In genomic region chr6:27864906-27865883, GRCh38 we compare ENCODE assay signal across 8 cellular contexts. TPM values are rescaled to one million over a fixed set of nuclear protein-coding genes. Genes with fewer than 3 reads are reported as not detected.
DNase-seq lines count a peak whose midpoint lies in the region; ATAC-seq and TF ChIP-seq lines count a peak whose summit lies in the region.

No MANE protein-coding gene starts in this region.

- peaks cover 15 to 18% of the 10 kb centered on the region in 2 donors for H3K36me3 Mint-ChIP-seq in activated naive CD4-positive, alpha-beta T cell treated with anti-CD3 and anti-CD28 coated beads, Interleukin-2, amount 50 U/mL, for 72 hours
- H3K36me3 Mint-ChIP-seq in glutamatergic neuron (ENCODE audit: unreplicated experiment) (peaks cover 5% of the 10 kb centered on the region), osteocyte (ENCODE audit: unreplicated experiment) (no peaks in the 10 kb centered on the region)

- H3K4me3 ChIP-seq in aorta (ENCODE audit: low read length in 2 of 2) = peak overlapping the region; percentile 55 to 94

- H3K4me1 Mint-ChIP-seq in glutamatergic neuron (ENCODE audit: low read depth, unreplicated experiment) (no peaks in the 10 kb centered on the region), osteocyte (ENCODE audit: unreplicated experiment) (peaks cover 18% of the 10 kb centered on the region)

- peaks cover 0 to 4% of the 10 kb centered on the region in 2 donors for H3K9me3 Mint-ChIP-seq in activated naive CD4-positive, alpha-beta T cell treated with anti-CD3 and anti-CD28 coated beads, Interleukin-2, amount 50 U/mL, for 72 hours
- H3K9me3 Mint-ChIP-seq in glutamatergic neuron (ENCODE audit: unreplicated experiment) (peaks cover 5% of the 10 kb centered on the region), osteocyte (ENCODE audit: unreplicated experiment) (peaks cover 5% of the 10 kb centered on the region)

- peak overlapping the region; percentile 96 for H3K4me3 Mint-ChIP-seq in glutamatergic neuron (ENCODE audit: unreplicated experiment)
- peak overlapping the region; percentile 84 for H3K4me3 Mint-ChIP-seq in osteocyte (ENCODE audit: unreplicated experiment)

- H3K4me1 ChIP-seq in aorta (ENCODE audit: control insufficient read depth in 1 of 2, insufficient read depth in 2 of 2, low read length in 2 of 2) = no peaks in the 10 kb centered on the region

- peak; percentile 89 for DNase-seq in GM10248 (ENCODE audit: extremely low spot score)
- DNase-seq in MV-4-11 (lab: John Stamatoyannopoulos, UW) = peak; percentile 99
- peak; percentile 89 for DNase-seq in SK-MEL-5 (ENCODE audit: low read depth, low spot score)
- DNase-seq in activated naive CD4-positive, alpha-beta T cell treated with anti-CD3 and anti-CD28 coated beads, Interleukin-2, amount 50 U/mL, for 72 hours (ENCODE audit: low spot score in 2 of 2) = peak; percentile 81 to 84
- peak; percentile 40 for DNase-seq in glutamatergic neuron
- no peak for DNase-seq in osteocyte (ENCODE audit: extremely low spot score, unreplicated experiment)
- DNase-seq in aorta = peak; percentile 73 to 84

- WGBS in aorta, 2 donors = 0 to 1% methylated on average over 58 of the region's 58 CpGs

- no peak for TF ChIP-seq CTCF in GM10248 (IDR thresholded peaks at IDR 0.05; ENCODE audit: control extremely low read depth, extremely low read depth, low read depth, missing control alignments)
- no peak for TF ChIP-seq CTCF in glutamatergic neuron (IDR thresholded peaks at IDR 0.05; ENCODE audit: partially characterized antibody, unreplicated experiment)
- no peak for TF ChIP-seq CTCF in osteocyte (IDR thresholded peaks at IDR 0.05)

- intact Hi-C loops in aorta (cut with DNase I) = loop anchor here in 1 of 2 donors (2.0 kb wide), 1 partner anchor 26 kb away; a partner anchor contains a TSS

- H3K9me3 ChIP-seq in aorta (ENCODE audit: control insufficient read depth, low read length) = no peaks in the 10 kb centered on the region

- ATAC-seq in HG02571 (IDR thresholded peaks at IDR 0.05; ENCODE audit: unreplicated experiment) (peak; percentile 64), aorta (ENCODE audit: low FRiP score) (peak; percentile 92)
- peak; percentile 59 to 66 for ATAC-seq in activated naive CD4-positive, alpha-beta T cell treated with anti-CD3 and anti-CD28 coated beads, Interleukin-2, amount 50 U/mL, for 72 hours

- POLR2A ChIA-PET in GM10248 (lab: Yijun Ruan, JAX) = interaction anchor here (0.5 to 12.0 kb wide), 28 partner anchors 8 to 1834 kb away, joined by 3 to 240 read pairs (median 5); a partner anchor contains a TSS

- CTCF ChIA-PET in GM10248 (lab: Yijun Ruan, JAX) = interaction anchor here (1.1 to 9.5 kb wide), 13 partner anchors 9 to 113 kb away, joined by 3 to 85 read pairs (median 3); a partner anchor contains a TSS

- no peaks in the 10 kb centered on the region for H3K27me3 ChIP-seq in aorta (ENCODE audit: control insufficient read depth in 1 of 2, insufficient read depth in 2 of 2, low read length in 1 of 2)

- no peaks in the 10 kb centered on the region for H3K36me3 ChIP-seq in aorta (ENCODE audit: control insufficient read depth in 1 of 2, insufficient read depth in 2 of 2, low read length in 1 of 2)

- H3K27me3 Mint-ChIP-seq in glutamatergic neuron (ENCODE audit: unreplicated experiment) (peaks cover 2% of the 10 kb centered on the region), osteocyte (ENCODE audit: unreplicated experiment) (no peaks in the 10 kb centered on the region)

- in situ Hi-C loops in SK-MEL-5 (cut with HindIII; ENCODE audit: low pct_unique_long_range_greater_than_20kb, low sequenced_read_pairs) = no loop called here

- H3K27ac Mint-ChIP-seq in activated naive CD4-positive, alpha-beta T cell treated with anti-CD3 and anti-CD28 coated beads, Interleukin-2, amount 50 U/mL, for 72 hours = peak overlapping the region; percentile 100
- H3K27ac Mint-ChIP-seq in glutamatergic neuron (ENCODE audit: unreplicated experiment) (peak overlapping the region; percentile 80), osteocyte (ENCODE audit: unreplicated experiment) (peak overlapping the region; percentile 88)

- peak overlapping the region in 1 of 2 donors; percentile 39 for H3K27ac ChIP-seq in aorta (ENCODE audit: low read depth in 1 of 2, low read length in 2 of 2)

RNA-seq across cellular contexts. Expression of gene OR2B2, which starts 47.0 kb away (rescaled TPM):
- not detected in 2 replicates for total RNA-seq in SK-MEL-5 (2014; rRNA removed; shearing (Covaris generic))
- polyA plus RNA-seq in SK-MEL-5 (2015; cell fraction: cytosol; rRNA removed) = not detected in 2 replicates
- not detected in 2 replicates for polyA plus RNA-seq in SK-MEL-5 (2015; cell fraction: nucleus; rRNA removed)
- not detected for total RNA-seq in activated naive CD4-positive, alpha-beta T cell treated with anti-CD3 and anti-CD28 coated beads, Interleukin-2, amount 50 U/mL, for 72 hours
- not detected for total RNA-seq in glutamatergic neuron (ENCODE audit: unreplicated experiment)
- total RNA-seq in osteocyte = not detected in 2 replicates
- total RNA-seq in aorta = not detected
- not detected for polyA plus RNA-seq in aorta
